16 cellular contexts compared by ENCODE assay signal in genomic region chr1:67835663-67836452, GRCh38. TPM values are rescaled to one million over a fixed set of nuclear protein-coding genes. Genes with fewer than 3 reads are reported as not detected.
"Had no signal": no experiment of that assay in that cellular context is flagged by ENCODE, and none has a peak within 500 bp of the region (broad histone marks: within the 10 kb centered on the region; RNA-seq: fewer than 3 reads in every experiment).

No MANE protein-coding gene starts in this region.

- H3K27ac ChIP-seq: hepatocyte, left ventricle myocardium inferior had no signal

- H3K36me3 ChIP-seq: left ventricle myocardium inferior had no signal

- ATAC-seq: activated CD4-positive, CD25-positive, alpha-beta regulatory T cell treated with anti-CD3 and anti-CD28 coated beads, Interleukin-2, amount 50 U/mL, for 24 hours; activated T-helper 17 cell treated with anti-CD3 and anti-CD28 coated beads, Interleukin-2, amount 50 U/mL, for 72 hours; natural killer cell had no signal

- H3K9me3 ChIP-seq: left ventricle myocardium inferior had no signal

- H3K4me3 ChIP-seq: hepatocyte, left ventricle myocardium inferior had no signal

- H3K27me3 ChIP-seq: hepatocyte had no signal

- DNase-seq: activated naive CD4-positive, alpha-beta T cell treated with Interleukin-2 at 50 U/mL for 16 hours; aorta; dermis blood vessel endothelial cell; endodermal cell; left ventricle myocardium inferior; mesenchymal stem cell; natural killer cell; nucleus accumbens; posterior cingulate gyrus; stimulated activated CD4-positive, alpha-beta T cell treated with anti-CD3 and anti-CD28 coated beads, Interleukin-15, amount 100 ng/mL, for 24 hours; stimulated activated CD4-positive, alpha-beta T cell treated with anti-CD3 and anti-CD28 coated beads, Interleukin-4, amount 100 ng/mL, for 24 hours; stimulated activated naive CD4-positive, alpha-beta T cell; substantia nigra had no signal

RNA-seq across cellular contexts. Expression of gene GNG12, which starts 2.6 kb away (rescaled TPM):
- total RNA-seq: natural killer cell had no signal
